Comparison of ENCODE assay signal across 23 cellular contexts in genomic region chr14:89400529-89400928, GRCh38. TPM values are rescaled to one million over a fixed set of nuclear protein-coding genes. Genes with fewer than 3 reads are reported as not detected.
DNase-seq lines count a peak whose midpoint lies in the region; ATAC-seq lines count a peak whose summit lies in the region.
"Had no signal": no experiment of that assay in that cellular context is flagged by ENCODE, and none has a peak within 500 bp of the region (broad histone marks: within the 10 kb centered on the region; RNA-seq: fewer than 3 reads in every experiment).

No MANE protein-coding gene starts in this region.

- H3K9me3 Mint-ChIP-seq in activated T-cell treated with anti-CD3 and anti-CD28 coated beads, Interleukin-2, amount 50 U/mL, for 24 hours = no peaks in the 10 kb centered on the region
- H3K9me3 Mint-ChIP-seq in activated T-helper 1 cell treated with anti-CD3 and anti-CD28 coated beads, Interleukin-12 subunit alpha, Interleukin-12 subunit beta, Interleukin-2, Interleukin-4 antibody, amounts not matched to agents 30 ng/mL and 10 ng/mL and 1 ng/mL, durations not matched to agents 14 hours and 24 hours and 36 hours = no peaks in the 10 kb centered on the region
- H3K9me3 Mint-ChIP-seq in immature natural killer cell = no peaks in the 10 kb centered on the region
- H3K9me3 Mint-ChIP-seq in stimulated activated effector memory CD8-positive, alpha-beta T cell treated with anti-CD3 and anti-CD28 coated beads, Interleukin-12 subunit alpha, Interleukin-12 subunit beta, amount 100 ng/mL, for 72 hours = no peaks in the 10 kb centered on the region
- H3K9me3 Mint-ChIP-seq: activated B cell treated with CpG ODN at 0.5 μM for 24 hours; activated T-cell treated with anti-CD3 and anti-CD28 coated beads, Interleukin-2, amount 50 U/mL, for 72 hours; T-helper 2 cell treated with Interferon-gamma antibody and Interleukin-4, amounts not matched to agents 5 μg/mL and 100 μg/mL, for 36 hours had no signal

- no peak for DNase-seq in activated T-cell treated with anti-CD3 and anti-CD28 coated beads, Interleukin-2, amount 50 U/mL, for 24 hours
- no peak for DNase-seq in activated T-cell treated with anti-CD3 and anti-CD28 coated beads, Interleukin-2, amount 50 U/mL, for 1 hour
- no peak for DNase-seq in activated T-helper 1 cell treated with anti-CD3 and anti-CD28 coated beads, Interleukin-12 subunit alpha, Interleukin-12 subunit beta, Interleukin-2, Interleukin-4 antibody, amounts not matched to agents 30 ng/mL and 10 ng/mL and 1 ng/mL, durations not matched to agents 14 hours and 24 hours and 36 hours (ENCODE audit: low spot score)
- DNase-seq in immature natural killer cell = no peak
- no peak for DNase-seq in stimulated activated effector memory CD8-positive, alpha-beta T cell treated with anti-CD3 and anti-CD28 coated beads, Interleukin-12 subunit alpha, Interleukin-12 subunit beta, amount 100 ng/mL, for 72 hours (ENCODE audit: low spot score in 2 of 2)
- no peak for DNase-seq in cortex of kidney (lab: John Stamatoyannopoulos, UW)
- DNase-seq in effector CD8-positive, alpha-beta T cell (lab: John Stamatoyannopoulos, UW) = no peak
- DNase-seq: activated B cell treated with CpG ODN at 0.5 μM for 24 hours; activated CD8-positive, alpha-beta memory T cell treated with anti-CD3 and anti-CD28 coated beads for 24 hours; activated T-cell treated with anti-CD3 and anti-CD28 coated beads, Interleukin-2, amount 50 U/mL, for 72 hours; BE2C; GM23248; heart right ventricle; KG1; left lung; mucosa of descending colon; NCI-H187; NCI-H774; occipital lobe; PC-9; uterus had no signal

- peaks cover 71% of the 10 kb centered on the region for H3K36me3 Mint-ChIP-seq in activated T-cell treated with anti-CD3 and anti-CD28 coated beads, Interleukin-2, amount 50 U/mL, for 24 hours (ENCODE audit: low read depth)
- peaks cover 33% of the 10 kb centered on the region for H3K36me3 Mint-ChIP-seq in activated T-helper 1 cell treated with anti-CD3 and anti-CD28 coated beads, Interleukin-12 subunit alpha, Interleukin-12 subunit beta, Interleukin-2, Interleukin-4 antibody, amounts not matched to agents 30 ng/mL and 10 ng/mL and 1 ng/mL, durations not matched to agents 14 hours and 24 hours and 36 hours (ENCODE audit: low read depth)
- peaks cover 0 to 10% (median 4%) of the 10 kb centered on the region in 3 donors for H3K36me3 Mint-ChIP-seq in immature natural killer cell
- H3K36me3 Mint-ChIP-seq in stimulated activated effector memory CD8-positive, alpha-beta T cell treated with anti-CD3 and anti-CD28 coated beads, Interleukin-12 subunit alpha, Interleukin-12 subunit beta, amount 100 ng/mL, for 72 hours = peaks cover 26% of the 10 kb centered on the region

- H3K4me3 Mint-ChIP-seq in activated T-cell treated with anti-CD3 and anti-CD28 coated beads, Interleukin-2, amount 50 U/mL, for 24 hours = no peak overlapping the region
- no peak overlapping the region for H3K4me3 Mint-ChIP-seq in activated T-helper 1 cell treated with anti-CD3 and anti-CD28 coated beads, Interleukin-12 subunit alpha, Interleukin-12 subunit beta, Interleukin-2, Interleukin-4 antibody, amounts not matched to agents 30 ng/mL and 10 ng/mL and 1 ng/mL, durations not matched to agents 14 hours and 24 hours and 36 hours
- H3K4me3 Mint-ChIP-seq in immature natural killer cell = peak overlapping the region in 2 of 5 donors; percentile 9 to 18
- no peak overlapping the region for H3K4me3 Mint-ChIP-seq in stimulated activated effector memory CD8-positive, alpha-beta T cell treated with anti-CD3 and anti-CD28 coated beads, Interleukin-12 subunit alpha, Interleukin-12 subunit beta, amount 100 ng/mL, for 72 hours
- H3K4me3 Mint-ChIP-seq: activated B cell treated with CpG ODN at 0.5 μM for 24 hours; activated T-cell treated with anti-CD3 and anti-CD28 coated beads, Interleukin-2, amount 50 U/mL, for 72 hours; T-helper 2 cell treated with Interferon-gamma antibody and Interleukin-4, amounts not matched to agents 5 μg/mL and 100 μg/mL, for 36 hours had no signal

- no peaks in the 10 kb centered on the region for H3K27me3 Mint-ChIP-seq in activated T-cell treated with anti-CD3 and anti-CD28 coated beads, Interleukin-2, amount 50 U/mL, for 24 hours
- no peaks in the 10 kb centered on the region for H3K27me3 Mint-ChIP-seq in activated T-helper 1 cell treated with anti-CD3 and anti-CD28 coated beads, Interleukin-12 subunit alpha, Interleukin-12 subunit beta, Interleukin-2, Interleukin-4 antibody, amounts not matched to agents 30 ng/mL and 10 ng/mL and 1 ng/mL, durations not matched to agents 14 hours and 24 hours and 36 hours (ENCODE audit: insufficient read depth)
- H3K27me3 Mint-ChIP-seq in immature natural killer cell (ENCODE audit: low read depth in 3 of 3) = peaks cover 2 to 7% (median 3%) of the 10 kb centered on the region in 3 donors
- H3K27me3 Mint-ChIP-seq: activated B cell treated with CpG ODN at 0.5 μM for 24 hours had no signal

- no peak for ATAC-seq in stimulated activated effector memory CD8-positive, alpha-beta T cell treated with anti-CD3 and anti-CD28 coated beads, Interleukin-12 subunit alpha, Interleukin-12 subunit beta, amount 100 ng/mL, for 72 hours
- ATAC-seq in GM19351 (IDR thresholded peaks at IDR 0.05; ENCODE audit: unreplicated experiment) = no peak
- ATAC-seq: activated T-cell treated with anti-CD3 and anti-CD28 coated beads, Interleukin-2, amount 50 U/mL, for 72 hours had no signal

- H3K27ac Mint-ChIP-seq in activated T-cell treated with anti-CD3 and anti-CD28 coated beads, Interleukin-2, amount 50 U/mL, for 24 hours = peak overlapping the region; percentile 6
- H3K27ac Mint-ChIP-seq in activated T-helper 1 cell treated with anti-CD3 and anti-CD28 coated beads, Interleukin-12 subunit alpha, Interleukin-12 subunit beta, Interleukin-2, Interleukin-4 antibody, amounts not matched to agents 30 ng/mL and 10 ng/mL and 1 ng/mL, durations not matched to agents 14 hours and 24 hours and 36 hours = peak overlapping the region; percentile 18
- H3K27ac Mint-ChIP-seq in immature natural killer cell = peak overlapping the region in 5 of 6 donors; percentile 18 to 78 (median 59)
- H3K27ac Mint-ChIP-seq in stimulated activated effector memory CD8-positive, alpha-beta T cell treated with anti-CD3 and anti-CD28 coated beads, Interleukin-12 subunit alpha, Interleukin-12 subunit beta, amount 100 ng/mL, for 72 hours = peak overlapping the region; percentile 8
- H3K27ac Mint-ChIP-seq: activated B cell treated with CpG ODN at 0.5 μM for 24 hours; activated T-cell treated with anti-CD3 and anti-CD28 coated beads, Interleukin-2, amount 50 U/mL, for 72 hours; T-helper 2 cell treated with Interferon-gamma antibody and Interleukin-4, amounts not matched to agents 5 μg/mL and 100 μg/mL, for 36 hours had no signal

- intact Hi-C loops in activated T-helper 1 cell treated with anti-CD3 and anti-CD28 coated beads, Interleukin-12 subunit alpha, Interleukin-12 subunit beta, Interleukin-2, Interleukin-4 antibody, amounts not matched to agents 30 ng/mL and 10 ng/mL and 1 ng/mL, durations not matched to agents 14 hours and 24 hours and 36 hours (cut with micrococcal nuclease) = no loop called here

- H3K4me1 Mint-ChIP-seq in activated T-cell treated with anti-CD3 and anti-CD28 coated beads, Interleukin-2, amount 50 U/mL, for 24 hours (ENCODE audit: low read depth) = peaks cover 74% of the 10 kb centered on the region
- peaks cover 36% of the 10 kb centered on the region for H3K4me1 Mint-ChIP-seq in activated T-helper 1 cell treated with anti-CD3 and anti-CD28 coated beads, Interleukin-12 subunit alpha, Interleukin-12 subunit beta, Interleukin-2, Interleukin-4 antibody, amounts not matched to agents 30 ng/mL and 10 ng/mL and 1 ng/mL, durations not matched to agents 14 hours and 24 hours and 36 hours (ENCODE audit: low read depth)
- H3K4me1 Mint-ChIP-seq in immature natural killer cell = peaks cover 80 to 85% of the 10 kb centered on the region in 2 donors
- peaks cover 74% of the 10 kb centered on the region for H3K4me1 Mint-ChIP-seq in stimulated activated effector memory CD8-positive, alpha-beta T cell treated with anti-CD3 and anti-CD28 coated beads, Interleukin-12 subunit alpha, Interleukin-12 subunit beta, amount 100 ng/mL, for 72 hours

RNA-seq across cellular contexts. Expression of gene FOXN3, which starts 16.5 kb away (rescaled TPM):
- 86.9 and 97.3 TPM in 2 replicates for total RNA-seq in activated T-helper 1 cell treated with anti-CD3 and anti-CD28 coated beads, Interleukin-12 subunit alpha, Interleukin-12 subunit beta, Interleukin-2, Interleukin-4 antibody, amounts not matched to agents 30 ng/mL and 10 ng/mL and 1 ng/mL, durations not matched to agents 14 hours and 24 hours and 36 hours
- polyA plus RNA-seq in immature natural killer cell = 100 to 1,000 TPM in 2 of 3 donors, 10 to 100 TPM in 1; 88.6 to 150 (median 102) TPM

Comparison
In these comparisons a context has a peak if more than half of its experiments do, and no peak if none do; other contexts are left out.
1. H3K27ac Mint-ChIP-seq: peak in every context shown above with its lines; median percentile 59 in immature natural killer cell; 18 in activated T-helper 1 cell treated with anti-CD3 and anti-CD28 coated beads, Interleukin-12 subunit alpha, Interleukin-12 subunit beta, Interleukin-2, Interleukin-4 antibody, amounts not matched to agents 30 ng/mL and 10 ng/mL and 1 ng/mL, durations not matched to agents 14 hours and 24 hours and 36 hours; 8 in stimulated activated effector memory CD8-positive, alpha-beta T cell treated with anti-CD3 and anti-CD28 coated beads, Interleukin-12 subunit alpha, Interleukin-12 subunit beta, amount 100 ng/mL, for 72 hours; 6 in activated T-cell treated with anti-CD3 and anti-CD28 coated beads, Interleukin-2, amount 50 U/mL, for 24 hours.